Comparison of ENCODE assay signal across 1 cellular context in genomic region chr11:123061403-123062157, GRCh38.
TF ChIP-seq lines count a peak whose summit lies in the region.

Gene HSPA8, minus strand, starts transcription at chr11:123062136. Its CDS starts 812 bp downstream, at chr11:123061324.

TF ChIP-seq in HepG2, 621 proteins besides CTCF, POLR2A, EP300 and RAD21 (continued from another document):
- TF ChIP-seq ZBTB43 (CRISPR knock-in tag; conservative IDR thresholded peaks at IDR 0.05) (0 out of 2 replicates have a peak, but pooled peaks have one; percentile 31), KAT7 (CRISPR knock-in tag; IDR thresholded peaks at IDR 0.05; ENCODE audit: borderline replicate concordance) (peak; percentile 83; the same call in 1 of the 2 replicates), MEIS1 (CRISPR knock-in tag; IDR thresholded peaks at IDR 0.05; ENCODE audit: borderline replicate concordance) (peak; percentile 28; the same call in 1 of the 2 replicates), ZNF557 (CRISPR knock-in tag; IDR thresholded peaks at IDR 0.05) (peak; percentile 73; the same call in 1 of the 2 replicates), PTBP1 (IDR thresholded peaks at IDR 0.05; ENCODE audit: low read depth, low read length, poor library complexity, severe bottlenecking) (peak; percentile 68), SNAPC2 (CRISPR knock-in tag; IDR thresholded peaks at IDR 0.05) (0 out of 2 replicates have a peak, but pooled peaks have one; percentile 78), ZFYVE20 (CRISPR knock-in tag; IDR thresholded peaks at IDR 0.05; ENCODE audit: borderline replicate concordance, low read depth) (no peak), ZNF350 (CRISPR knock-in tag; IDR thresholded peaks at IDR 0.05; ENCODE audit: borderline replicate concordance, low read depth) (no peak), TP53 (CRISPR knock-in tag; conservative IDR thresholded peaks at IDR 0.05) (0 out of 2 replicates have a peak, but pooled peaks have one; percentile 76), POLR2G (IDR thresholded peaks at IDR 0.05; ENCODE audit: low read depth, low read length) (peak; percentile 97), SSRP1 (CRISPR knock-in tag; IDR thresholded peaks at IDR 0.05) (0 out of 2 replicates have a peak, but pooled peaks have one; percentile 49), HNF4A (CRISPR knock-in tag; IDR thresholded peaks at IDR 0.05) (peak; percentile 9; the same call in 1 of the 2 replicates), AGO2 (optimal IDR thresholded peaks at IDR 0.05; ENCODE audit: low read depth, low read length) (peak; percentile 98), SOX5 (CRISPR knock-in tag; IDR thresholded peaks at IDR 0.05; ENCODE audit: borderline replicate concordance) (peak; percentile 5; the same call in 1 of the 2 replicates), ZNF782 (CRISPR knock-in tag; IDR thresholded peaks at IDR 0.05; ENCODE audit: borderline replicate concordance) (peak; percentile 38; the same call in 1 of the 2 replicates), KAT8 (CRISPR knock-in tag; IDR thresholded peaks at IDR 0.05) (peak; percentile 71; the same call in 1 of the 2 replicates), ZNF773 (CRISPR knock-in tag; IDR thresholded peaks at IDR 0.05; ENCODE audit: borderline replicate concordance) (peak; percentile 25; the same call in 1 of the 2 replicates), ZNF383 (CRISPR knock-in tag; IDR thresholded peaks at IDR 0.05; ENCODE audit: borderline replicate concordance) (peak; percentile 87; the same call in 1 of the 2 replicates), TAF1 (CRISPR knock-in tag; IDR thresholded peaks at IDR 0.05) (peak; percentile 71), MIER3 (CRISPR knock-in tag; IDR thresholded peaks at IDR 0.05; ENCODE audit: borderline replicate concordance) (0 out of 2 replicates have a peak, but pooled peaks have one; percentile 6), MYPOP (CRISPR knock-in tag; IDR thresholded peaks at IDR 0.05) (peak; percentile 81; the same call in 1 of the 2 replicates), TEF (CRISPR knock-in tag; IDR thresholded peaks at IDR 0.05) (peak; percentile 58; the same call in 1 of the 2 replicates), ZFP37 (CRISPR knock-in tag; IDR thresholded peaks at IDR 0.05; ENCODE audit: borderline replicate concordance) (0 out of 2 replicates have a peak, but pooled peaks have one; percentile 34), USF2 (IDR thresholded peaks at IDR 0.05; ENCODE audit: low read depth, low read length) (no peak), USF2 (CRISPR knock-in tag; IDR thresholded peaks at IDR 0.05; ENCODE audit: borderline replicate concordance) (peak; percentile 52; the same call in 1 of the 2 replicates), ZNF20 (CRISPR knock-in tag; IDR thresholded peaks at IDR 0.05) (peak; percentile 38; the same call in 1 of the 2 replicates), MAF1 (CRISPR knock-in tag; IDR thresholded peaks at IDR 0.05; ENCODE audit: borderline replicate concordance) (peak; percentile 86; the same call in 1 of the 2 replicates)
- TF ChIP-seq, protein P1, sequence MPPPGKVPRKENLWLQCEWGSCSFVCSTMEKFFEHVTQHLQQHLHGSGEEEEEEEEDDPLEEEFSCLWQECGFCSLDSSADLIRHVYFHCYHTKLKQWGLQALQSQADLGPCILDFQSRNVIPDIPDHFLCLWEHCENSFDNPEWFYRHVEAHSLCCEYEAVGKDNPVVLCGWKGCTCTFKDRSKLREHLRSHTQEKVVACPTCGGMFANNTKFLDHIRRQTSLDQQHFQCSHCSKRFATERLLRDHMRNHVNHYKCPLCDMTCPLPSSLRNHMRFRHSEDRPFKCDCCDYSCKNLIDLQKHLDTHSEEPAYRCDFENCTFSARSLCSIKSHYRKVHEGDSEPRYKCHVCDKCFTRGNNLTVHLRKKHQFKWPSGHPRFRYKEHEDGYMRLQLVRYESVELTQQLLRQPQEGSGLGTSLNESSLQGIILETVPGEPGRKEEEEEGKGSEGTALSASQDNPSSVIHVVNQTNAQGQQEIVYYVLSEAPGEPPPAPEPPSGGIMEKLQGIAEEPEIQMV (CRISPR knock-in tag; IDR thresholded peaks at IDR 0.05; ENCODE audit: low read depth) = 0 out of 2 replicates have a peak, but pooled peaks have one; percentile 16
